11 cellular contexts compared by ENCODE assay signal in genomic region chr3:39105687-39106063, GRCh38. TPM values are rescaled to one million over a fixed set of nuclear protein-coding genes. Genes with fewer than 3 reads are reported as not detected.
DNase-seq lines count a peak whose midpoint lies in the region; ATAC-seq and TF ChIP-seq lines count a peak whose summit lies in the region.
"Had no signal": no experiment of that assay in that cellular context is flagged by ENCODE, and none has a peak within 500 bp of the region (broad histone marks: within the 10 kb centered on the region; RNA-seq: fewer than 3 reads in every experiment).

No MANE protein-coding gene starts in this region.

- DNase-seq in T-helper 2 cell treated with Interferon-gamma antibody and Interleukin-4, amounts not matched to agents 5 μg/mL and 100 μg/mL, for 36 hours (ENCODE audit: low spot score), result no peak
- DNase-seq in T-helper 2 cell (no peak), RWPE2 (ENCODE audit: low spot score) (no peak), fibroblast of the aortic adventitia (ENCODE audit: low read depth) (no peak), GM13976 (ENCODE audit: low spot score) (no peak), NCI-H2196 treated with DMSO at 0.1 percent for 48 hours (lab: John Stamatoyannopoulos, UW; ENCODE audit: unreplicated experiment) (no peak)
- no peak for DNase-seq in stimulated activated effector memory CD8-positive, alpha-beta T cell treated with anti-CD3 and anti-CD28 coated beads, Interleukin-12 subunit alpha, Interleukin-12 subunit beta, amount 100 ng/mL, for 72 hours (ENCODE audit: low spot score in 2 of 2)
- DNase-seq: ACHN, NCI-H345 had no signal

- H3K27ac Mint-ChIP-seq in T-helper 2 cell treated with Interferon-gamma antibody and Interleukin-4, amounts not matched to agents 5 μg/mL and 100 μg/mL, for 36 hours, result peak overlapping the region; percentile 21
- H3K27ac Mint-ChIP-seq in stimulated activated effector memory CD8-positive, alpha-beta T cell treated with anti-CD3 and anti-CD28 coated beads, Interleukin-12 subunit alpha, Interleukin-12 subunit beta, amount 100 ng/mL, for 72 hours, result no peak overlapping the region

- H3K36me3 Mint-ChIP-seq in T-helper 2 cell treated with Interferon-gamma antibody and Interleukin-4, amounts not matched to agents 5 μg/mL and 100 μg/mL, for 36 hours (ENCODE audit: low read depth), result peaks cover 10% of the 10 kb centered on the region
- no peaks in the 10 kb centered on the region for H3K36me3 Mint-ChIP-seq in stimulated activated effector memory CD8-positive, alpha-beta T cell treated with anti-CD3 and anti-CD28 coated beads, Interleukin-12 subunit alpha, Interleukin-12 subunit beta, amount 100 ng/mL, for 72 hours

- peaks cover 45% of the 10 kb centered on the region for H3K4me1 Mint-ChIP-seq in T-helper 2 cell treated with Interferon-gamma antibody and Interleukin-4, amounts not matched to agents 5 μg/mL and 100 μg/mL, for 36 hours (ENCODE audit: low read depth)
- peaks cover 72% of the 10 kb centered on the region for H3K4me1 Mint-ChIP-seq in stimulated activated effector memory CD8-positive, alpha-beta T cell treated with anti-CD3 and anti-CD28 coated beads, Interleukin-12 subunit alpha, Interleukin-12 subunit beta, amount 100 ng/mL, for 72 hours

- ATAC-seq in RWPE2 (ENCODE audit: low read depth), result no peak
- no peak for ATAC-seq in stimulated activated effector memory CD8-positive, alpha-beta T cell treated with anti-CD3 and anti-CD28 coated beads, Interleukin-12 subunit alpha, Interleukin-12 subunit beta, amount 100 ng/mL, for 72 hours
- ATAC-seq in GM19463 (IDR thresholded peaks at IDR 0.05; ENCODE audit: unreplicated experiment), result no peak

- H3K4me3 ChIP-seq in RWPE2 (ENCODE audit: severe bottlenecking), result no peak overlapping the region
- peak overlapping the region; percentile 93 for H3K4me3 ChIP-seq in fibroblast of the aortic adventitia (ENCODE audit: low read depth, low read length)

- peak overlapping the region; percentile 84 for H3K4me3 Mint-ChIP-seq in T-helper 2 cell treated with Interferon-gamma antibody and Interleukin-4, amounts not matched to agents 5 μg/mL and 100 μg/mL, for 36 hours
- peak overlapping the region; percentile 84 for H3K4me3 Mint-ChIP-seq in stimulated activated effector memory CD8-positive, alpha-beta T cell treated with anti-CD3 and anti-CD28 coated beads, Interleukin-12 subunit alpha, Interleukin-12 subunit beta, amount 100 ng/mL, for 72 hours

- H3K4me1 ChIP-seq in RWPE2 (ENCODE audit: insufficient read depth, poor library complexity, severe bottlenecking), result peaks cover 14% of the 10 kb centered on the region

- H3K27ac ChIP-seq in RWPE2 (ENCODE audit: poor library complexity, severe bottlenecking), result peak overlapping the region; percentile 65

- in situ Hi-C loops in GM13976 (cut with MboI; ENCODE audit: low sequenced_read_pairs, unreplicated experiment), result no loop called here

- no peaks in the 10 kb centered on the region for H3K27me3 Mint-ChIP-seq in T-helper 2 cell treated with Interferon-gamma antibody and Interleukin-4, amounts not matched to agents 5 μg/mL and 100 μg/mL, for 36 hours (ENCODE audit: low read depth)

- no peaks in the 10 kb centered on the region for H3K9me3 ChIP-seq in RWPE2 (ENCODE audit: severe bottlenecking)

- peaks cover 9% of the 10 kb centered on the region for H3K36me3 ChIP-seq in RWPE2 (ENCODE audit: low read depth)

- H3K9me3 Mint-ChIP-seq in T-helper 2 cell treated with Interferon-gamma antibody and Interleukin-4, amounts not matched to agents 5 μg/mL and 100 μg/mL, for 36 hours, result no peaks in the 10 kb centered on the region
- no peaks in the 10 kb centered on the region for H3K9me3 Mint-ChIP-seq in stimulated activated effector memory CD8-positive, alpha-beta T cell treated with anti-CD3 and anti-CD28 coated beads, Interleukin-12 subunit alpha, Interleukin-12 subunit beta, amount 100 ng/mL, for 72 hours

- TF ChIP-seq CTCF in RWPE2 (IDR thresholded peaks at IDR 0.05; ENCODE audit: poor library complexity, severe bottlenecking), result no peak
- no peak for TF ChIP-seq CTCF in fibroblast of the aortic adventitia (IDR thresholded peaks at IDR 0.05; ENCODE audit: insufficient read depth, low read length)
- no peak for TF ChIP-seq CTCF in GM13976 (IDR thresholded peaks at IDR 0.05; ENCODE audit: borderline replicate concordance, control extremely low read depth, extremely low read depth, insufficient read depth, missing control alignments)

- no peaks in the 10 kb centered on the region for H3K27me3 ChIP-seq in RWPE2 (ENCODE audit: insufficient read depth, poor library complexity, severe bottlenecking)

RNA-seq across cellular contexts. Expression of gene GORASP1, which starts 1.8 kb away (rescaled TPM):
- 24.0 and 29.7 TPM in 2 replicates for total RNA-seq in fibroblast of the aortic adventitia (ENCODE audit: low replicate concordance)

RNA-seq across cellular contexts. Expression of gene TTC21A, which starts 1.8 kb away (rescaled TPM):
- 2.4 and 3.8 TPM in 2 replicates for total RNA-seq in fibroblast of the aortic adventitia (ENCODE audit: low replicate concordance)

RNA-seq across cellular contexts. Expression of gene CSRNP1, which starts 47.7 kb away (rescaled TPM):
- 1.9 and 6.4 TPM in 2 replicates for total RNA-seq in fibroblast of the aortic adventitia (ENCODE audit: low replicate concordance)

RNA-seq across cellular contexts. Expression of gene WDR48, which starts 53.9 kb away (rescaled TPM):
- total RNA-seq in fibroblast of the aortic adventitia (ENCODE audit: low replicate concordance), result 30.1 and 41.3 TPM in 2 replicates

RNA-seq across cellular contexts. Expression of gene SCN11A, which starts 53.9 kb away (rescaled TPM):
- under 0.01 and 0.25 TPM in 2 replicates for total RNA-seq in fibroblast of the aortic adventitia (ENCODE audit: low replicate concordance)
- total RNA-seq: myocyte had no signal
